ENCODE assay signal across 8 cellular contexts in genomic region chr6:36547646-36548400, GRCh38. TPM values are rescaled to one million over a fixed set of nuclear protein-coding genes. Genes with fewer than 3 reads are reported as not detected.
DNase-seq lines count a peak whose midpoint lies in the region; ATAC-seq and TF ChIP-seq lines count a peak whose summit lies in the region.

No MANE protein-coding gene starts in this region.

- peak overlapping the region; percentile 97 for H3K4me3 Mint-ChIP-seq in T-helper 2 cell treated with Interferon-gamma antibody and Interleukin-4, amounts not matched to agents 5 μg/mL and 100 μg/mL, for 36 hours
- peak overlapping the region; percentile 97 for H3K4me3 Mint-ChIP-seq in activated CD8-positive, alpha-beta T cell treated with anti-CD3 and anti-CD28 coated beads, Interleukin-2, amount 10 ng/mL, durations not matched to agents 7 days and 5 days

- H3K4me3 ChIP-seq in iPS-20b (ENCODE audit: low read length) (peak overlapping the region; percentile 90), stomach (peak overlapping the region; percentile 69 to 97 (median 90))

- ATAC-seq in activated CD8-positive, alpha-beta T cell treated with anti-CD3 and anti-CD28 coated beads, Interleukin-2, amount 10 ng/mL, durations not matched to agents 7 days and 5 days, result no peak

- peaks cover 39% of the 10 kb centered on the region for H3K4me1 Mint-ChIP-seq in T-helper 2 cell treated with Interferon-gamma antibody and Interleukin-4, amounts not matched to agents 5 μg/mL and 100 μg/mL, for 36 hours (ENCODE audit: low read depth)
- peaks cover 42% of the 10 kb centered on the region for H3K4me1 Mint-ChIP-seq in activated CD8-positive, alpha-beta T cell treated with anti-CD3 and anti-CD28 coated beads, Interleukin-2, amount 10 ng/mL, durations not matched to agents 7 days and 5 days (ENCODE audit: low read depth)

- H3K9ac ChIP-seq in iPS-20b (ENCODE audit: low read depth, low read length), result peak overlapping the region; percentile 44; the same call in 1 of the 2 replicates

- H3K9me3 Mint-ChIP-seq in T-helper 2 cell treated with Interferon-gamma antibody and Interleukin-4, amounts not matched to agents 5 μg/mL and 100 μg/mL, for 36 hours, result no peaks in the 10 kb centered on the region
- no peaks in the 10 kb centered on the region for H3K9me3 Mint-ChIP-seq in activated CD8-positive, alpha-beta T cell treated with anti-CD3 and anti-CD28 coated beads, Interleukin-2, amount 10 ng/mL, durations not matched to agents 7 days and 5 days (ENCODE audit: insufficient read depth)

- no peak for TF ChIP-seq CTCF in stomach (IDR thresholded peaks at IDR 0.05)

- H3K27ac ChIP-seq in iPS-20b (ENCODE audit: low read length) (no peak overlapping the region), stomach (peak overlapping the region; percentile 95 to 100 (median 99))

- H3K27me3 Mint-ChIP-seq in T-helper 2 cell treated with Interferon-gamma antibody and Interleukin-4, amounts not matched to agents 5 μg/mL and 100 μg/mL, for 36 hours (ENCODE audit: low read depth), result no peaks in the 10 kb centered on the region
- no peaks in the 10 kb centered on the region for H3K27me3 Mint-ChIP-seq in activated CD8-positive, alpha-beta T cell treated with anti-CD3 and anti-CD28 coated beads, Interleukin-2, amount 10 ng/mL, durations not matched to agents 7 days and 5 days (ENCODE audit: low read depth)

- 60 to 66% (median 62%) methylated on average over 13 of the region's 13 CpGs for WGBS in stomach, 5 donors

- POLR2A ChIA-PET in activated CD8-positive, alpha-beta T cell treated with anti-CD3 and anti-CD28 coated beads, Interleukin-2, amount 10 ng/mL, durations not matched to agents 7 days and 5 days (lab: Charles Lee), result interaction anchor here (0.6 to 2.5 kb wide), 5 partner anchors 7 to 200 kb away, joined by 3 to 14 read pairs (median 3); partner anchors contain the start of gene SRSF3

- CTCF ChIA-PET in activated CD8-positive, alpha-beta T cell treated with anti-CD3 and anti-CD28 coated beads, Interleukin-2, amount 10 ng/mL, durations not matched to agents 7 days and 5 days (lab: Charles Lee), result interaction anchor here (1.1 to 1.6 kb wide), 2 partner anchors 10 to 32 kb away, joined by 4 to 6 read pairs; no protein-coding TSS in a partner anchor

- peak overlapping the region; percentile 95 for H3K27ac Mint-ChIP-seq in T-helper 2 cell treated with Interferon-gamma antibody and Interleukin-4, amounts not matched to agents 5 μg/mL and 100 μg/mL, for 36 hours
- peak overlapping the region; percentile 91 for H3K27ac Mint-ChIP-seq in activated CD8-positive, alpha-beta T cell treated with anti-CD3 and anti-CD28 coated beads, Interleukin-2, amount 10 ng/mL, durations not matched to agents 7 days and 5 days

- H3K36me3 Mint-ChIP-seq in T-helper 2 cell treated with Interferon-gamma antibody and Interleukin-4, amounts not matched to agents 5 μg/mL and 100 μg/mL, for 36 hours (ENCODE audit: low read depth), result peaks cover 21% of the 10 kb centered on the region
- peaks cover 24% of the 10 kb centered on the region for H3K36me3 Mint-ChIP-seq in activated CD8-positive, alpha-beta T cell treated with anti-CD3 and anti-CD28 coated beads, Interleukin-2, amount 10 ng/mL, durations not matched to agents 7 days and 5 days (ENCODE audit: low read depth)

- peaks cover 9% of the 10 kb centered on the region; the same call in 1 of the 2 replicates for H3K4me1 ChIP-seq in iPS-20b (ENCODE audit: insufficient read depth, low read length)
- H3K4me1 ChIP-seq in stomach, result peaks cover 22 to 47% (median 39%) of the 10 kb centered on the region in 4 donors

- H3K27me3 ChIP-seq in iPS-20b (ENCODE audit: insufficient read depth, low read length), result no peaks in the 10 kb centered on the region
- H3K27me3 ChIP-seq in stomach, result no peaks in the 10 kb centered on the region

- H3K9me3 ChIP-seq in iPS-20b (ENCODE audit: insufficient read depth, low read depth, low read length), result no peaks in the 10 kb centered on the region
- H3K9me3 ChIP-seq in stomach, result no peaks in the 10 kb centered on the region

- no peak for DNase-seq in T-helper 2 cell treated with Interferon-gamma antibody and Interleukin-4, amounts not matched to agents 5 μg/mL and 100 μg/mL, for 36 hours (ENCODE audit: low spot score)
- DNase-seq in T-helper 2 cell (no peak), stomach (no peak), erythroblast (lab: John Stamatoyannopoulos, UW) (no peak), iPS-NIHi7 (ENCODE audit: extremely low spot score) (no peak), NCI-H187 (lab: John Stamatoyannopoulos, UW) (no peak)
- DNase-seq in activated CD8-positive, alpha-beta T cell treated with anti-CD3 and anti-CD28 coated beads, Interleukin-2, amount 10 ng/mL, durations not matched to agents 7 days and 5 days, result no peak

- no peak for TF ChIP-seq EP300 in stomach (IDR thresholded peaks at IDR 0.05)

- intact Hi-C loops in stomach (cut with DNase I; ENCODE audit: low total_unique reads), result no loop called here

- TF ChIP-seq POLR2A in stomach (IDR thresholded peaks at IDR 0.05) (no peak), erythroblast (IDR thresholded peaks at IDR 0.05; ENCODE audit: low read length) (no peak)

- H3K36me3 ChIP-seq in iPS-20b (ENCODE audit: insufficient read depth, low read depth, low read length), result no peaks in the 10 kb centered on the region
- no peaks in the 10 kb centered on the region for H3K36me3 ChIP-seq in stomach

RNA-seq across cellular contexts. Expression of gene STK38, which starts 0.5 kb away (rescaled TPM):
- 10 to 100 TPM; 53.5 to 54.4 TPM for total RNA-seq in activated CD8-positive, alpha-beta T cell treated with anti-CD3 and anti-CD28 coated beads, Interleukin-2, amount 10 ng/mL, durations not matched to agents 7 days and 5 days
- 10 to 100 TPM; 20.4 to 63.7 (median 26.3) TPM for total RNA-seq in stomach
- 10 to 100 TPM; 14.1 to 24.9 (median 19.1) TPM for polyA plus RNA-seq in stomach

RNA-seq across cellular contexts. Expression of gene SRSF3, which starts 46.3 kb away (rescaled TPM):
- total RNA-seq in activated CD8-positive, alpha-beta T cell treated with anti-CD3 and anti-CD28 coated beads, Interleukin-2, amount 10 ng/mL, durations not matched to agents 7 days and 5 days, result 100 to 1,000 TPM; 482 to 509 TPM
- total RNA-seq in stomach, result 100 to 1,000 TPM in 4 of 5 donors, 10 to 100 TPM in 1; 77.2 to 250 (median 145) TPM
- 100 to 1,000 TPM; 130 to 179 (median 146) TPM for polyA plus RNA-seq in stomach
